ENCODE assay signal across 17 cellular contexts in the genomic region with DNA sequence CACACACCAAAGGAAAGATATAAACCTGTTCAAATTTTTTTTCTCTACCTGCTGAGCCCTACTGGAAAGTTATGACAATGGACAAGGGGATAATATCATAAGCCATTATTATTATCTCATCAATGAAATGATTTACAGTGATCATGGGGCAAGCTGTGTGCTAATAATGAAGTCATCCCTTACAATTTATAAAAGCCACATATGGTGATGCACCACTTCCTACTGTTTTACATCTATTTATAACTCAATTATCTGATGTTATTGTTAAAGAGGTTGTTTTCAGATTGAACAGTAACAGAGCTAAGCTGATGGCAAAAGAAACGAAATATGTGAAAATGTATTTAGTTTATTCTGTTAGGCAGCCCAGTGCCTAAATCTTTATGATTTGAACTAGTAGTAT.
DNase-seq lines count a peak whose midpoint lies in the region; ATAC-seq and TF ChIP-seq lines count a peak whose summit lies in the region.
"Had no signal": no experiment of that assay in that cellular context is flagged by ENCODE, and none has a peak within 500 bp of the region (broad histone marks: within the 10 kb centered on the region; RNA-seq: fewer than 3 reads in every experiment).

No MANE protein-coding gene starts in this region.

- no peak for TF ChIP-seq CTCF in heart right ventricle (IDR thresholded peaks at IDR 0.05)
- no peak for TF ChIP-seq CTCF in gastroesophageal sphincter (IDR thresholded peaks at IDR 0.05)
- no peak for TF ChIP-seq CTCF in upper lobe of left lung (IDR thresholded peaks at IDR 0.05)

- H3K9ac ChIP-seq in adipocyte (ENCODE audit: low read length): peak overlapping the region; percentile 63

- TF ChIP-seq EP300 in gastroesophageal sphincter (IDR thresholded peaks at IDR 0.05): no peak
- TF ChIP-seq EP300 in upper lobe of left lung (IDR thresholded peaks at IDR 0.05): no peak

- H3K36me3 Mint-ChIP-seq in activated CD8-positive, alpha-beta memory T cell treated with anti-CD3 and anti-CD28 coated beads, Interleukin-2, amount 10 ng/mL, durations not matched to agents 7 days and 5 days: no peaks in the 10 kb centered on the region
- H3K36me3 Mint-ChIP-seq: memory B cell had no signal

- no peaks in the 10 kb centered on the region for H3K4me1 Mint-ChIP-seq in activated CD8-positive, alpha-beta memory T cell treated with anti-CD3 and anti-CD28 coated beads, Interleukin-2, amount 10 ng/mL, durations not matched to agents 7 days and 5 days
- H3K4me1 Mint-ChIP-seq: memory B cell had no signal

- H3K36me3 ChIP-seq in heart right ventricle: no peaks in the 10 kb centered on the region
- no peaks in the 10 kb centered on the region for H3K36me3 ChIP-seq in adipocyte (ENCODE audit: control insufficient read depth, insufficient read depth, low read length, severe bottlenecking)
- no peaks in the 10 kb centered on the region for H3K36me3 ChIP-seq in gastroesophageal sphincter
- no peaks in the 10 kb centered on the region for H3K36me3 ChIP-seq in upper lobe of left lung
- H3K36me3 ChIP-seq: vagina had no signal

- TF ChIP-seq POLR2A in gastroesophageal sphincter (IDR thresholded peaks at IDR 0.05) (no peak), upper lobe of left lung (IDR thresholded peaks at IDR 0.05) (no peak)

- WGBS in heart right ventricle, 2 donors: 72 to 76% methylated on average over 1 of the region's 1 CpG
- 17 to 56% methylated on average over 1 of the region's 1 CpG for WGBS in gastroesophageal sphincter (ENCODE audit: low coverage in 1 of 2), 2 donors
- WGBS in upper lobe of left lung, 2 donors: 29 to 60% methylated on average over 1 of the region's 1 CpG

- H3K27me3 Mint-ChIP-seq in activated CD8-positive, alpha-beta memory T cell treated with anti-CD3 and anti-CD28 coated beads, Interleukin-2, amount 10 ng/mL, durations not matched to agents 7 days and 5 days: no peaks in the 10 kb centered on the region
- H3K27me3 Mint-ChIP-seq: memory B cell had no signal

- no peaks in the 10 kb centered on the region for H3K9me3 Mint-ChIP-seq in activated CD8-positive, alpha-beta memory T cell treated with anti-CD3 and anti-CD28 coated beads, Interleukin-2, amount 10 ng/mL, durations not matched to agents 7 days and 5 days (ENCODE audit: low read depth)
- H3K9me3 Mint-ChIP-seq: memory B cell had no signal

- CTCF ChIA-PET in activated CD8-positive, alpha-beta memory T cell treated with anti-CD3 and anti-CD28 coated beads, Interleukin-2, amount 10 ng/mL, durations not matched to agents 7 days and 5 days (lab: Charles Lee): no interaction called here

- no peak for ATAC-seq in heart right ventricle
- ATAC-seq in Right ventricle myocardium superior (ENCODE audit: poor library complexity): no peak
- ATAC-seq in gastroesophageal sphincter: no peak
- no peak for ATAC-seq in upper lobe of left lung (ENCODE audit: low FRiP score in 2 of 2)
- no peak for ATAC-seq in GM18520 (IDR thresholded peaks at IDR 0.05; ENCODE audit: unreplicated experiment)
- no peak for ATAC-seq in activated CD8-positive, alpha-beta memory T cell treated with anti-CD3 and anti-CD28 coated beads, Interleukin-2, amount 10 ng/mL, durations not matched to agents 7 days and 5 days

- H3K27ac ChIP-seq in heart right ventricle (no peak overlapping the region), gastroesophageal sphincter (no peak overlapping the region), upper lobe of left lung (no peak overlapping the region)
- H3K27ac ChIP-seq: vagina had no signal

- H3K27ac Mint-ChIP-seq in activated CD8-positive, alpha-beta memory T cell treated with anti-CD3 and anti-CD28 coated beads, Interleukin-2, amount 10 ng/mL, durations not matched to agents 7 days and 5 days: no peak overlapping the region
- H3K27ac Mint-ChIP-seq: memory B cell had no signal

- H3K27me3 ChIP-seq in heart right ventricle (no peaks in the 10 kb centered on the region), adipocyte (replicated peaks; ENCODE audit: control insufficient read depth, insufficient read depth, low read length) (no peaks in the 10 kb centered on the region), gastroesophageal sphincter (no peaks in the 10 kb centered on the region), upper lobe of left lung (no peaks in the 10 kb centered on the region)
- H3K27me3 ChIP-seq: vagina had no signal

- H3K4me3 Mint-ChIP-seq in activated CD8-positive, alpha-beta memory T cell treated with anti-CD3 and anti-CD28 coated beads, Interleukin-2, amount 10 ng/mL, durations not matched to agents 7 days and 5 days: no peak overlapping the region
- H3K4me3 Mint-ChIP-seq: memory B cell had no signal

- intact Hi-C loops in heart right ventricle (cut with DNase I) (no loop called here), Right ventricle myocardium superior (cut with DNase I) (no loop called here)

- H3K4me3 ChIP-seq in heart right ventricle: peak overlapping the region in 6 of 10 donors; percentile 6 to 31 (median 22)
- peak overlapping the region; percentile 69 for H3K4me3 ChIP-seq in adipocyte (ENCODE audit: low read length)
- peak overlapping the region; percentile 21 to 30 for H3K4me3 ChIP-seq in gastroesophageal sphincter
- peak overlapping the region in 3 of 4 donors; percentile 14 to 32 (median 31) for H3K4me3 ChIP-seq in upper lobe of left lung
- H3K4me3 ChIP-seq: vagina had no signal

- DNase-seq in heart right ventricle (no peak), Right ventricle myocardium superior (no peak), adipocyte (ENCODE audit: low read depth) (no peak), upper lobe of left lung (no peak), T-helper 1 cell (no peak)
- DNase-seq in activated CD8-positive, alpha-beta memory T cell treated with anti-CD3 and anti-CD28 coated beads, Interleukin-2, amount 10 ng/mL, durations not matched to agents 7 days and 5 days: no peak
- DNase-seq: activated naive CD4-positive, alpha-beta T cell; DND-41; NCI-H1048; NCI-H446 treated with DMSO at 0.1 percent for 48 hours; nucleus accumbens; stimulated activated CD8-positive, alpha-beta memory T cell treated with anti-CD3 and anti-CD28 coated beads, Interleukin-4, amount 100 ng/mL, for 48 hours; T1000 had no signal

- H3K9me3 ChIP-seq in heart right ventricle: peaks cover 0 to 4% (median 0%) of the 10 kb centered on the region in 11 donors
- H3K9me3 ChIP-seq in adipocyte (ENCODE audit: control insufficient read depth, low read length): no peaks in the 10 kb centered on the region
- H3K9me3 ChIP-seq in gastroesophageal sphincter: no peaks in the 10 kb centered on the region
- no peaks in the 10 kb centered on the region for H3K9me3 ChIP-seq in upper lobe of left lung
- H3K9me3 ChIP-seq: vagina had no signal

- H3K4me1 ChIP-seq in heart right ventricle (no peaks in the 10 kb centered on the region), adipocyte (ENCODE audit: control insufficient read depth, insufficient read depth, low read length) (peaks cover 21% of the 10 kb centered on the region), gastroesophageal sphincter (peaks cover 0 to 16% (median 0%) of the 10 kb centered on the region in 3 donors), upper lobe of left lung (no peaks in the 10 kb centered on the region)
- H3K4me1 ChIP-seq: vagina had no signal
